ENCODE assay signal across 10 cellular contexts in genomic region chr1:234658143-234658542, GRCh38. TPM values are rescaled to one million over a fixed set of nuclear protein-coding genes. Genes with fewer than 3 reads are reported as not detected.
DNase-seq lines count a peak whose midpoint lies in the region; ATAC-seq and TF ChIP-seq lines count a peak whose summit lies in the region.
"Had no signal": no experiment of that assay in that cellular context is flagged by ENCODE, and none has a peak within 500 bp of the region (broad histone marks: within the 10 kb centered on the region; RNA-seq: fewer than 3 reads in every experiment).

No MANE protein-coding gene starts in this region.

- H3K27me3 Mint-ChIP-seq in type B pancreatic cell (no peaks in the 10 kb centered on the region), T-cell (no peaks in the 10 kb centered on the region)

- peak; percentile 67 for ATAC-seq in RWPE2 (ENCODE audit: low read depth)
- ATAC-seq in GM19395 (IDR thresholded peaks at IDR 0.05; ENCODE audit: unreplicated experiment), result no peak
- no peak for ATAC-seq in T-cell (replicated peaks in 1 of 4)

- TF ChIP-seq CTCF in RWPE2 (IDR thresholded peaks at IDR 0.05; ENCODE audit: poor library complexity, severe bottlenecking) (no peak), prostate gland (IDR thresholded peaks at IDR 0.05) (no peak), type B pancreatic cell (conservative IDR thresholded peaks at IDR 0.05) (no peak)

- CTCF ChIA-PET in T-cell (lab: Charles Lee), result no interaction called here

- DNase-seq in EL (peak; percentile 72), RWPE2 (ENCODE audit: low spot score) (peak; percentile 93), fibroblast of peridontal ligament (ENCODE audit: extremely low read depth) (peak; percentile 76), prostate gland (ENCODE audit: low spot score) (peak; percentile 54), type B pancreatic cell (ENCODE audit: extremely low spot score, unreplicated experiment) (no peak), T-cell (no peak), anterior cingulate cortex (lab: John Stamatoyannopoulos, UW) (no peak)
- DNase-seq: effector CD8-positive, alpha-beta T cell had no signal

- no peak overlapping the region for H3K27ac Mint-ChIP-seq in type B pancreatic cell
- no peak overlapping the region for H3K27ac Mint-ChIP-seq in T-cell

- H3K4me3 ChIP-seq in RWPE2 (ENCODE audit: severe bottlenecking) (no peak overlapping the region), prostate gland (no peak overlapping the region)

- H3K4me3 Mint-ChIP-seq in type B pancreatic cell, result no peak overlapping the region
- no peak overlapping the region for H3K4me3 Mint-ChIP-seq in T-cell
- H3K4me3 Mint-ChIP-seq: stimulated activated effector memory CD8-positive, alpha-beta T cell treated with anti-CD3 and anti-CD28 coated beads, Interleukin-12 subunit alpha, Interleukin-12 subunit beta, amount 100 ng/mL, for 72 hours had no signal

- 56% methylated on average over 3 of the region's 3 CpGs for WGBS in prostate gland

- H3K36me3 ChIP-seq in RWPE2 (ENCODE audit: low read depth) (no peaks in the 10 kb centered on the region; the same call in 1 of the 2 replicates), prostate gland (no peaks in the 10 kb centered on the region)

- no peaks in the 10 kb centered on the region for H3K27me3 ChIP-seq in RWPE2 (ENCODE audit: insufficient read depth, poor library complexity, severe bottlenecking)
- no peaks in the 10 kb centered on the region for H3K27me3 ChIP-seq in prostate gland (replicated peaks; ENCODE audit: insufficient read depth)

- POLR2A ChIA-PET in T-cell (lab: Charles Lee), result no interaction called here

- peaks cover 38% of the 10 kb centered on the region for H3K4me1 ChIP-seq in RWPE2 (ENCODE audit: insufficient read depth, poor library complexity, severe bottlenecking)
- H3K4me1 ChIP-seq in prostate gland (replicated peaks), result peaks cover 3% of the 10 kb centered on the region

- TF ChIP-seq POLR2A in prostate gland (IDR thresholded peaks at IDR 0.05), result no peak

- H3K27ac ChIP-seq in RWPE2 (ENCODE audit: poor library complexity, severe bottlenecking), result peak overlapping the region; percentile 100
- peak overlapping the region; percentile 44 to 57 for H3K27ac ChIP-seq in prostate gland

- H3K4me1 Mint-ChIP-seq in type B pancreatic cell (ENCODE audit: unreplicated experiment), result peaks cover 25% of the 10 kb centered on the region
- peaks cover 3 to 8% (median 4%) of the 10 kb centered on the region in 3 donors for H3K4me1 Mint-ChIP-seq in T-cell

- H3K36me3 Mint-ChIP-seq in type B pancreatic cell (no peaks in the 10 kb centered on the region), T-cell (no peaks in the 10 kb centered on the region)
- H3K36me3 Mint-ChIP-seq: stimulated activated effector memory CD8-positive, alpha-beta T cell treated with anti-CD3 and anti-CD28 coated beads, Interleukin-12 subunit alpha, Interleukin-12 subunit beta, amount 100 ng/mL, for 72 hours had no signal

- intact Hi-C loops in prostate gland (cut with DNase I), result no loop called here

- H3K9me3 ChIP-seq in RWPE2 (ENCODE audit: severe bottlenecking), result no peaks in the 10 kb centered on the region
- no peaks in the 10 kb centered on the region for H3K9me3 ChIP-seq in prostate gland

- H3K9me3 Mint-ChIP-seq in type B pancreatic cell (peaks cover 9% of the 10 kb centered on the region), T-cell (no peaks in the 10 kb centered on the region)
- H3K9me3 Mint-ChIP-seq: stimulated activated effector memory CD8-positive, alpha-beta T cell treated with anti-CD3 and anti-CD28 coated beads, Interleukin-12 subunit alpha, Interleukin-12 subunit beta, amount 100 ng/mL, for 72 hours had no signal

RNA-seq across cellular contexts. Expression of gene IRF2BP2, which starts 48.2 kb away (rescaled TPM):
- total RNA-seq in prostate gland, result 100 to 1,000 TPM; 111 to 124 TPM
- total RNA-seq in type B pancreatic cell (ENCODE audit: low replicate concordance), result 181 and 202 TPM in 2 replicates
- total RNA-seq in T-cell, result 100 to 1,000 TPM; 141 to 406 (median 163) TPM

Comparison
In these comparisons a context has a peak if more than half of its experiments do, and no peak if none do; other contexts are left out.
1. DNase-seq: peak in EL (single experiment), RWPE2 (single experiment), fibroblast of peridontal ligament (single experiment) and prostate gland (single experiment); none in type B pancreatic cell (single experiment), T-cell (0 of 34) and anterior cingulate cortex (0 of 58).